7 cellular contexts compared by ENCODE assay signal in genomic region chr12:53324113-53324778, GRCh38. TPM values are rescaled to one million over a fixed set of nuclear protein-coding genes. Genes with fewer than 3 reads are reported as not detected.
A peak's percentile ranks its signal among the peaks of the same experiment; 100 is the strongest.
DNase-seq lines count a peak whose midpoint lies in the region; ATAC-seq and TF ChIP-seq lines count a peak whose summit lies in the region.

No MANE protein-coding gene starts in this region.

- peak overlapping the region; percentile 76 to 77 for H3K9ac ChIP-seq in duodenal mucosa (ENCODE audit: low read depth in 1 of 2, low read length in 2 of 2)

- peak overlapping the region; percentile 69 for H3K4me3 ChIP-seq in Jurkat, Clone E6-1 (ENCODE audit: low read length)
- H3K4me3 ChIP-seq in duodenal mucosa (ENCODE audit: low read depth in 1 of 2, low read length in 2 of 2) (peak overlapping the region; percentile 52 to 68), muscle layer of duodenum (ENCODE audit: low read depth in 1 of 2, low read length in 2 of 2) (peak overlapping the region; percentile 74 to 80), testis (peak overlapping the region; percentile 62 to 67)

- TF ChIP-seq CTCF in testis (IDR thresholded peaks at IDR 0.05): no peak

- DNase-seq in GM19238 (ENCODE audit: insufficient read length, low spot score) (peak; percentile 65), testis (peak; percentile 51)
- DNase-seq in Jurkat, Clone E6-1 (ENCODE audit: low read depth, low spot score): peak; percentile 79
- DNase-seq in activated CD4-positive, alpha-beta T cell treated with anti-CD3 and anti-CD28 coated beads for 48 hours: peak; percentile 71

- intact Hi-C loops in testis (cut with DNase I; ENCODE audit: low total_unique reads): loop anchor here (10.0 kb wide), 1 partner anchor 181 kb away; the partner anchor contains the start of genes NPFF and TARBP2

- TF ChIP-seq POLR2A in testis (IDR thresholded peaks at IDR 0.05): no peak

- peaks cover 4 to 9% of the 10 kb centered on the region in 2 donors for H3K27me3 ChIP-seq in duodenal mucosa (ENCODE audit: control insufficient read depth in 1 of 2, insufficient read depth in 2 of 2, low read length in 2 of 2)
- H3K27me3 ChIP-seq in muscle layer of duodenum (ENCODE audit: low read depth, low read length): no peaks in the 10 kb centered on the region
- no peaks in the 10 kb centered on the region for H3K27me3 ChIP-seq in testis

- peak overlapping the region; percentile 82 for H3K27ac ChIP-seq in duodenal mucosa (ENCODE audit: low read depth, low read length)
- H3K27ac ChIP-seq in muscle layer of duodenum (ENCODE audit: low read length): peak overlapping the region; percentile 89
- peak overlapping the region; percentile 71 to 83 for H3K27ac ChIP-seq in testis

- ATAC-seq in HG03469 (IDR thresholded peaks at IDR 0.05; ENCODE audit: unreplicated experiment): no peak

- H3K36me3 ChIP-seq in duodenal mucosa (ENCODE audit: control insufficient read depth in 1 of 2, insufficient read depth in 2 of 2, low read length in 2 of 2) (peaks cover 0 to 5% of the 10 kb centered on the region in 2 donors), muscle layer of duodenum (ENCODE audit: control insufficient read depth in 1 of 2, insufficient read depth in 2 of 2, low read length in 2 of 2) (peaks cover 0 to 7% of the 10 kb centered on the region in 2 donors), testis (ENCODE audit: low read depth, missing control alignments) (no peaks in the 10 kb centered on the region)

- no peaks in the 10 kb centered on the region for H3K9me3 ChIP-seq in duodenal mucosa (ENCODE audit: control insufficient read depth in 1 of 2, low read length in 2 of 2)
- no peaks in the 10 kb centered on the region for H3K9me3 ChIP-seq in muscle layer of duodenum (ENCODE audit: control insufficient read depth in 1 of 2, low read length in 2 of 2)
- H3K9me3 ChIP-seq in testis: no peaks in the 10 kb centered on the region

- 32 to 34% methylated on average over 25 to 28 of the region's 28 CpGs for WGBS in testis, 2 donors

- H3K4me1 ChIP-seq in duodenal mucosa (ENCODE audit: control insufficient read depth in 1 of 2, insufficient read depth in 2 of 2, low read length in 2 of 2) (peaks cover 23 to 34% of the 10 kb centered on the region in 2 donors), muscle layer of duodenum (ENCODE audit: control insufficient read depth in 1 of 2, insufficient read depth in 2 of 2, low read length in 2 of 2) (peaks cover 7 to 35% of the 10 kb centered on the region in 2 donors), testis (peaks cover 19% of the 10 kb centered on the region)

RNA-seq across cellular contexts. Expression of gene AAAS, which starts 2.8 kb away (rescaled TPM):
- 125 TPM for polyA plus RNA-seq in Jurkat, Clone E6-1 (2012; ENCODE audit: insufficient read depth, insufficient read length)
- total RNA-seq in testis: 100 to 1,000 TPM in 1 of 2 donors, 10 to 100 TPM in 1; 98.0 to 110 TPM
- 79.3 TPM for polyA plus RNA-seq in testis (ENCODE audit: insufficient read depth, low read depth, low replicate concordance)

RNA-seq across cellular contexts. Expression of gene SP7, which starts 11.9 kb away (rescaled TPM):
- not detected for polyA plus RNA-seq in Jurkat, Clone E6-1 (2012; ENCODE audit: insufficient read depth, insufficient read length)
- 1 to 10 TPM in 1 of 2 donors, under 1 TPM in 1; 0.56 to 1.2 TPM for total RNA-seq in testis
- polyA plus RNA-seq in testis (ENCODE audit: insufficient read depth, low read depth, low replicate concordance): 2.3 TPM

RNA-seq across cellular contexts. Expression of gene MYG1, which starts 24.8 kb away (rescaled TPM):
- 89.9 TPM for polyA plus RNA-seq in Jurkat, Clone E6-1 (2012; ENCODE audit: insufficient read depth, insufficient read length)
- 100 to 1,000 TPM; 106 to 117 TPM for total RNA-seq in testis
- polyA plus RNA-seq in testis (ENCODE audit: insufficient read depth, low read depth, low replicate concordance): 287 TPM

RNA-seq across cellular contexts. Expression of gene PFDN5, which starts 28.9 kb away (rescaled TPM):
- polyA plus RNA-seq in Jurkat, Clone E6-1 (2012; ENCODE audit: insufficient read depth, insufficient read length): 698 TPM
- total RNA-seq in testis: 100 to 1,000 TPM; 430 to 494 TPM
- 797 TPM for polyA plus RNA-seq in testis (ENCODE audit: insufficient read depth, low read depth, low replicate concordance)

RNA-seq across cellular contexts. Expression of gene SP1, which starts 55.7 kb away (rescaled TPM):
- 26.7 TPM for polyA plus RNA-seq in Jurkat, Clone E6-1 (2012; ENCODE audit: insufficient read depth, insufficient read length)
- total RNA-seq in testis: 10 to 100 TPM; 75.4 to 86.0 TPM
- 58.6 TPM for polyA plus RNA-seq in testis (ENCODE audit: insufficient read depth, low read depth, low replicate concordance)
